Comparison of ENCODE assay signal across 8 cellular contexts in the genomic region with DNA sequence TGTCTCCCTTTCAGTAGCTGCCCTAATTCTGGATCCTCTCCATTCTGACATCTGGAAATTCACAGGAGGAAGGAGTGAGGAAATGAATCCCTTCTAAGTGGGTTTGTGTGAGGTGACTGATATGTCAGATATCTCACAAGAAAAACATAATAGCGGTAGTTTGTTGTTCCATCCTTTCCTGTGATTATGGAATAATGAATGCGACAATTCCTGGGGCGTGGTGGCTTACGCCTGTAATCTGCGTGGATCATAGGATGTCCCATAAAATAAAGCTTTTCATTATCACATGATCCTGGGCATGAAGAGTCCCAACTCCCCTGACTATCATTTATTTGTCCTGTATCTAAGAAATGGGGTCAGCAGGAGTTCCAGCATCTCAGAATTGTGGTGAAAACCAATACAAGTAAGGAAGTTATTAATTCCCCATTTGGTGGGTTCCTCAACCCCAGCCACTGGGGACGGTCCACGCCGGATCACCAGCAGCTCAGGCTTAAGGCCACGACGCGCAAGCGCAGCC. TPM values are rescaled to one million over a fixed set of nuclear protein-coding genes. Genes with fewer than 3 reads are reported as not detected.
DNase-seq lines count a peak whose midpoint lies in the region; ATAC-seq and TF ChIP-seq lines count a peak whose summit lies in the region.

No MANE protein-coding gene starts in this region.

- H3K9ac ChIP-seq in PC-3 (ENCODE audit: low read length), result peak overlapping the region; percentile 98
- peak overlapping the region; percentile 15 for H3K9ac ChIP-seq in parathyroid adenoma

- H3K9me3 ChIP-seq in PC-3 (ENCODE audit: low read length), result no peaks in the 10 kb centered on the region
- no peaks in the 10 kb centered on the region for H3K9me3 ChIP-seq in esophagus (ENCODE audit: control insufficient read depth in 2 of 2, insufficient read depth in 1 of 2, low read depth in 1 of 2, low read length in 1 of 2)
- no peaks in the 10 kb centered on the region for H3K9me3 ChIP-seq in parathyroid adenoma (ENCODE audit: control insufficient read depth, low read length)

- H3K27ac ChIP-seq in PC-3 (ENCODE audit: low read length) (peak overlapping the region; percentile 37), esophagus (ENCODE audit: low read depth in 2 of 2, low read length in 1 of 2) (peak overlapping the region; percentile 62 to 75), parathyroid adenoma (peak overlapping the region; percentile 80)

- H3K9me2 ChIP-seq in PC-3 (replicated peaks; ENCODE audit: low read length), result no peaks in the 10 kb centered on the region

- 7 to 14% methylated on average over 12 of the region's 12 CpGs for WGBS in esophagus, 2 donors

- H4K20me1 ChIP-seq in PC-3 (ENCODE audit: low read length), result no peaks in the 10 kb centered on the region; the same call in 1 of the 2 replicates

- POLR2A ChIA-PET in PC-3 (lab: Charles Lee; ENCODE audit: unreplicated experiment), result interaction anchor here (0.5 to 0.6 kb wide), 4 partner anchors 25 to 786 kb away, joined by 5 to 11 read pairs (median 6); partner anchors contain the start of gene PPP2CA

- peak; percentile 33 for DNase-seq in Daoy (ENCODE audit: low read depth)
- DNase-seq in PC-3, result no peak
- DNase-seq in amygdala (lab: John Stamatoyannopoulos, UW), result no peak
- no peak for DNase-seq in NCI-H2196 (lab: John Stamatoyannopoulos, UW; ENCODE audit: unreplicated experiment)
- DNase-seq in NCI-H2107 (lab: John Stamatoyannopoulos, UW), result no peak

- CTCF ChIA-PET in PC-3 (lab: Charles Lee), result no interaction called here

- BruUV-seq in PC-3 (replicated peaks; lab: Mats Ljungman, UMichigan), result TSS peak; percentile 98

- H3K4me2 ChIP-seq in PC-3 (ENCODE audit: low read length) (peak overlapping the region; percentile 47), parathyroid adenoma (ENCODE audit: low read length) (peak overlapping the region; percentile 97)

- H3K4me1 ChIP-seq in PC-3 (ENCODE audit: insufficient read depth, low read length), result peaks cover 18% of the 10 kb centered on the region
- peaks cover 0 to under 1% of the 10 kb centered on the region in 2 donors for H3K4me1 ChIP-seq in esophagus (ENCODE audit: control insufficient read depth in 2 of 2, insufficient read depth in 2 of 2, low read length in 1 of 2)
- peaks cover 5% of the 10 kb centered on the region for H3K4me1 ChIP-seq in parathyroid adenoma

- TF ChIP-seq CTCF in PC-3 (conservative IDR thresholded peaks at IDR 0.05; ENCODE audit: low read depth, low read length), result no peak
- no peak for TF ChIP-seq CTCF in parathyroid adenoma (IDR thresholded peaks at IDR 0.05)

- peak overlapping the region; percentile 58 for H2AFZ ChIP-seq in PC-3 (ENCODE audit: low read length)
- H2AFZ ChIP-seq in parathyroid adenoma, result peak overlapping the region; percentile 91

- peak; percentile 1; the same call in 1 of the 2 replicates for ATAC-seq in PC-3
- ATAC-seq in HG03108 (IDR thresholded peaks at IDR 0.05; ENCODE audit: unreplicated experiment), result no peak

- H3K79me2 ChIP-seq in PC-3 (ENCODE audit: low read length) (peaks cover 36% of the 10 kb centered on the region), parathyroid adenoma (peaks cover 15% of the 10 kb centered on the region)

- no peaks in the 10 kb centered on the region for H3F3A ChIP-seq in PC-3 (ENCODE audit: low read length, unreplicated experiment)

- intact Hi-C loops in PC-3 (cut with micrococcal nuclease), result no loop called here

- H3K4me3 ChIP-seq in PC-3 (ENCODE audit: low read length), result peak overlapping the region; percentile 98; the same call in 1 of the 2 replicates
- H3K4me3 ChIP-seq in esophagus (ENCODE audit: low read depth in 1 of 2, low read length in 2 of 2), result peak overlapping the region; percentile 85 to 96
- peak overlapping the region; percentile 86 for H3K4me3 ChIP-seq in parathyroid adenoma (ENCODE audit: low read depth, low read length)

- H3K36me3 ChIP-seq in PC-3 (ENCODE audit: low read depth, low read length) (no peaks in the 10 kb centered on the region), esophagus (ENCODE audit: control insufficient read depth in 2 of 2, insufficient read depth in 2 of 2, low read length in 1 of 2) (no peaks in the 10 kb centered on the region), parathyroid adenoma (ENCODE audit: control insufficient read depth, insufficient read depth, low read length) (no peaks in the 10 kb centered on the region)

- no peaks in the 10 kb centered on the region for H3K27me3 ChIP-seq in PC-3 (ENCODE audit: low read length)
- H3K27me3 ChIP-seq in esophagus (ENCODE audit: control insufficient read depth in 1 of 2, insufficient read depth in 2 of 2, low read length in 2 of 2), result no peaks in the 10 kb centered on the region
- H3K27me3 ChIP-seq in parathyroid adenoma (ENCODE audit: control insufficient read depth, insufficient read depth, low read length), result no peaks in the 10 kb centered on the region

RNA-seq across cellular contexts. Expression of gene C5orf24, which starts 0.4 kb away (rescaled TPM):
- total RNA-seq in Daoy (2014; rRNA removed; shearing (Covaris generic)), result 27.7 and 35.0 TPM in 2 replicates
- total RNA-seq in PC-3 (2014; rRNA removed), result 16.5 and 18.2 TPM in 2 replicates
- polyA plus RNA-seq in esophagus, result 10 to 100 TPM in 1 of 2 donors, 1 to 10 TPM in 1; 9.0 to 12.3 TPM

RNA-seq across cellular contexts. Expression of gene TXNDC15, which starts 28.8 kb away (rescaled TPM):
- 62.2 and 64.4 TPM in 2 replicates for total RNA-seq in Daoy (2014; rRNA removed; shearing (Covaris generic))
- total RNA-seq in PC-3 (2014; rRNA removed), result 42.6 and 46.4 TPM in 2 replicates
- polyA plus RNA-seq in esophagus, result 10 to 100 TPM; 14.5 to 25.6 TPM

RNA-seq across cellular contexts. Expression of gene PCBD2, which starts 59.5 kb away (rescaled TPM):
- total RNA-seq in Daoy (2014; rRNA removed; shearing (Covaris generic)), result 3.7 and 8.7 TPM in 2 replicates
- total RNA-seq in PC-3 (2014; rRNA removed), result 5.4 and 7.0 TPM in 2 replicates
- 1 to 10 TPM; 5.7 to 6.0 TPM for polyA plus RNA-seq in esophagus
